In the genomic region with DNA sequence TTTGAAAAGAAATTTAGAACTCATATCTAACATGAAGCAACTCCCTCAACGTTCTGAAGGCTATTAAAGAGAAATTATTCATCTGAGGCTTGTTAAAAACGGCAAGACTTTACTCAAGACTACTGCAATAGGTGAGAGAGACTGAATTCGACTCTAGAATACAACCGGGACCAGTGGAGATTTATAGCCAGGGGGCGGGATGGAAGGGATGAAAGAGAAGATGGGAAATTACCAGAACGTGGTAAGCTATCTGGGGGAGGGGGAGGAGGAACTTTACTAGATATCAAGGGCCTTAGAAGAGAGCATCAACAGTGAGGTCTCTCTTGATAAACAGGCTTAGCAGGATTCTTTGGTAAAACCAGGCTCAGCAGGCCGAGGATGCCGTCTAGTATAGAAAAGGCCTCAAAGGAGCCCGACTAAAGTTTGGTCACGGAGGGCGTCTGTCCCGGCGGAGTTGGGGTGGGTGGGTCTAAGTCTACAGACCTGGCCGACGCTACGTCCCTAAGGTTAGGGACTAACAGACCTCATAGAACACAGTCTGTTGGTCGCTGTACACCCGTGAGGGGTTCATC, we compare ENCODE assay signal across 8 cellular contexts. TPM values are rescaled to one million over a fixed set of nuclear protein-coding genes. Genes with fewer than 3 reads are reported as not detected.
DNase-seq lines count a peak whose midpoint lies in the region; ATAC-seq and TF ChIP-seq lines count a peak whose summit lies in the region.

No MANE protein-coding gene starts in this region.

- 0 out of 2 replicates have a peak, but pooled peaks cover 5% of the 10 kb centered on the region for H3K36me3 ChIP-seq in HAP-1 (replicated peaks)
- peaks cover 11% of the 10 kb centered on the region for H3K36me3 ChIP-seq in endodermal cell (ENCODE audit: control insufficient read depth, insufficient read depth, low read length)
- H3K36me3 ChIP-seq in neuron (ENCODE audit: insufficient read depth, low read length) = peaks cover 7% of the 10 kb centered on the region

- H3K9me3 Mint-ChIP-seq in endodermal cell = no peaks in the 10 kb centered on the region

- H3K27me3 Mint-ChIP-seq in endodermal cell (ENCODE audit: insufficient read depth) = peaks cover 22% of the 10 kb centered on the region

- peak overlapping the region; percentile 84 for H3K4me3 ChIP-seq in HAP-1
- H3K4me3 ChIP-seq in endodermal cell (ENCODE audit: low read length) = peak overlapping the region; percentile 93
- H3K4me3 ChIP-seq in neuron (ENCODE audit: low read length) = peak overlapping the region; percentile 92

- TF ChIP-seq CTCF in endodermal cell (conservative IDR thresholded peaks at IDR 0.05) = no peak

- no peak for TF ChIP-seq POLR2A in GM18505 (IDR thresholded peaks at IDR 0.05; ENCODE audit: borderline replicate concordance, extremely low read depth, insufficient read depth, insufficient read length)

- peak overlapping the region; percentile 83 for H3K27ac ChIP-seq in endodermal cell (ENCODE audit: low read depth, low read length)

- peak overlapping the region; percentile 89 for H3K9ac ChIP-seq in endodermal cell (ENCODE audit: extremely low read depth, low read length, poor library complexity, severe bottlenecking)

- peak in 1 of 2 experiments; percentile 16 for DNase-seq in HAP-1 (ENCODE audit: low spot score in 2 of 2)
- DNase-seq in NCI-H510A treated with DMSO at 0.1 percent for 48 hours (lab: John Stamatoyannopoulos, UW) = peak; percentile 51
- no peak for DNase-seq in endodermal cell
- no peak for DNase-seq in NCI-H2196 treated with DMSO at 0.1 percent for 48 hours (lab: John Stamatoyannopoulos, UW; ENCODE audit: unreplicated experiment)
- DNase-seq in NCI-H1092 treated with DMSO at 0.1 percent for 48 hours (lab: John Stamatoyannopoulos, UW) = no peak
- no peak for DNase-seq in NCI-H226

- in situ Hi-C loops in HAP-1 (cut with MboI; ENCODE audit: low sequenced_read_pairs) = no loop called here

- H3K4me1 Mint-ChIP-seq in endodermal cell = peaks cover 12% of the 10 kb centered on the region

- no peaks in the 10 kb centered on the region for H3K9me3 ChIP-seq in HAP-1
- no peaks in the 10 kb centered on the region for H3K9me3 ChIP-seq in endodermal cell (ENCODE audit: control insufficient read depth, low read length)
- H3K9me3 ChIP-seq in neuron (ENCODE audit: low read length) = peaks cover 2% of the 10 kb centered on the region

- H2AFZ ChIP-seq in neuron (ENCODE audit: low read depth, low read length) = peak overlapping the region; percentile 77

- H3K4me1 ChIP-seq in HAP-1 (peaks cover 13% of the 10 kb centered on the region), endodermal cell (ENCODE audit: control insufficient read depth, insufficient read depth, low read length) (no peaks in the 10 kb centered on the region), neuron (ENCODE audit: insufficient read depth, low read length) (peaks cover 13% of the 10 kb centered on the region)

- 13 to 19% methylated on average over 9 to 18 of the region's 18 CpGs for WGBS in endodermal cell (ENCODE audit: insufficient coverage in 1 of 2, insufficient read length in 1 of 2), 2 experiments

- H3K27ac Mint-ChIP-seq in endodermal cell = peak overlapping the region; percentile 99

- H3K27me3 ChIP-seq in HAP-1 (ENCODE audit: low read depth) (no peaks in the 10 kb centered on the region), endodermal cell (ENCODE audit: control insufficient read depth, insufficient read depth, low read length, poor library complexity, severe bottlenecking) (no peaks in the 10 kb centered on the region), neuron (ENCODE audit: insufficient read depth, low read length) (no peaks in the 10 kb centered on the region)

- H3K36me3 Mint-ChIP-seq in endodermal cell (ENCODE audit: low read depth) = peaks cover 16% of the 10 kb centered on the region

- peak; percentile 33 for ATAC-seq in GM18505 (IDR thresholded peaks at IDR 0.05; ENCODE audit: unreplicated experiment)

- peak overlapping the region; percentile 91 for H3K4me3 Mint-ChIP-seq in endodermal cell

RNA-seq across cellular contexts. Expression of a gene that starts 0.6 kb away (rescaled TPM):
- total RNA-seq in endodermal cell = 10 to 100 TPM; 19.2 to 41.3 TPM
- polyA plus RNA-seq in endodermal cell (2013, experiment 1 of 2) = 7.7 TPM
- polyA plus RNA-seq in endodermal cell (2013, experiment 2 of 2) = 8.9 TPM

RNA-seq across cellular contexts. Expression of a gene that starts 46.8 kb away (rescaled TPM):
- 100 to 1,000 TPM; 286 to 362 TPM for total RNA-seq in endodermal cell
- polyA plus RNA-seq in endodermal cell (2013, experiment 1 of 2) = 86.6 TPM
- 81.3 TPM for polyA plus RNA-seq in endodermal cell (2013, experiment 2 of 2)

RNA-seq across cellular contexts. Expression of a gene that starts 59.1 kb away (rescaled TPM):
- under 1 TPM; 0.33 to 0.44 TPM for total RNA-seq in endodermal cell
- 0.39 TPM for polyA plus RNA-seq in endodermal cell (2013, experiment 1 of 2)
- 0.29 TPM for polyA plus RNA-seq in endodermal cell (2013, experiment 2 of 2)
